Comparison of ENCODE assay signal across 1 cellular context in genomic region chr2:231397011-231397927, GRCh38.
TF ChIP-seq lines count a peak whose summit lies in the region.

No MANE protein-coding gene starts in this region.

TF ChIP-seq in GM23338, 12 proteins besides CTCF, POLR2A, EP300 and RAD21 (continued from another document):
- TF ChIP-seq REST (IDR thresholded peaks at IDR 0.05; ENCODE audit: unreplicated experiment) (no peak), ETS1 (IDR thresholded peaks at IDR 0.05) (no peak), CREB1 (CRISPR knock-in tag; IDR thresholded peaks at IDR 0.05; ENCODE audit: low read depth) (no peak), STAT1 (IDR thresholded peaks at IDR 0.05; ENCODE audit: unreplicated experiment) (no peak), ZNF331 (CRISPR knock-in tag; IDR thresholded peaks at IDR 0.05; ENCODE audit: low read depth) (no peak), JUNB (IDR thresholded peaks at IDR 0.05; ENCODE audit: unreplicated experiment) (no peak), EZH2phosphoT487 (IDR thresholded peaks at IDR 0.05; ENCODE audit: unreplicated experiment) (no peak)
